Comparison of ENCODE assay signal across 30 cellular contexts in the genomic region with DNA sequence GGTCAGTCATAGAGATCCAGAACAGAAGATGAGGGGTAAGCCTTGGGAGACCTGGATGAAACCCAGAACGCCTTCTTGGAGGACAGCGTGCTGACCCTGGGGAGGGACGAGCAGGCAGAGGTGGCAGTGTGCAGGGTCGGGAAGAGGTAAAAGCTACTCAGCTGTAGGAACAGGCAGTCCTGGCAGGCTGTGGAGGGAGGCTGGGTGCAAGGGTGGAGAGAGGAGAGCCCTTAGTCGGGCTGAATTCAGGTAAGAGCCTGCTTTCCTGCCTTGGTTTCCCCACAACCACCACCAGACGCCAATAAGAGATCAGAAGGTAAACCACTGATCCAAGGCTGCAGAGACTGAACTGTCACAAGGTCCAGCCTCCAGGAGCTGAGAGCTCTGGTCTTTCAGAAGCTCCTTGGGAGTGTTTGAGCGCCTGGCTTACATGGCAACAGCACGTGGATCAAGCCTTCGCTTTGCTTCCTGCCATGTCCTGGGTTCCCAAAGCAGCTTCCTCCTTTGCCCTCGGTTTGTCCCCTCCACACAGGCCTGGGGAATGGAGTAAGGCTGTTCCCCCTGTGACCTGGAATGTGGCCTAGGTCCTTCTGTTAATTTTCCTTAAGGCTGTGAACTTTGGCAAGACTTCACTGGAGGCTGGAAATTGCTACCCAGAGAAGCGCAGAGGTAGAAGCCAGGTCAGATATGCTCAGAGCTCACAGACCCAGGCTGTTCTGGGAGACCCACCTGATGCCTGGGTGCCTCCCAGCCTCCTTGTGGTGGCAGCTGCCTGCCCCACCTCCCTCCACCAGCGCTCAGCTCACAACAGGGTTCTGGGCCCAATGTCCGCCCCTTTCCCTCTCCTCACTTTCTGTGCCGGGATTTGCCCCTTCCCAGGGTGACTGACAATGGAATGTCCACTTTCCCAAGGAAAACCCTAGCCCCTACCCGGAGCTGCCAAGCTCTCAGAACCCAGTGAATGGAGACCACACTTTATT. TPM values are rescaled to one million over a fixed set of nuclear protein-coding genes. Genes with fewer than 3 reads are reported as not detected.
DNase-seq lines count a peak whose midpoint lies in the region; FAIRE-seq and TF ChIP-seq lines count a peak whose summit lies in the region.
"Had no signal": no experiment of that assay in that cellular context is flagged by ENCODE, and none has a peak within 500 bp of the region (broad histone marks: within the 10 kb centered on the region; RNA-seq: fewer than 3 reads in every experiment).

No MANE protein-coding gene starts in this region.

- no peak overlapping the region for H2BK5ac ChIP-seq in mesenchymal stem cell (ENCODE audit: low read depth, low read length, poor library complexity, severe bottlenecking)

- H2BK120ac ChIP-seq in mesenchymal stem cell (ENCODE audit: low read depth, low read length): no peak overlapping the region

- no TSS peak for BruUV-seq in MCF 10A (replicated peaks; lab: Mats Ljungman, UMichigan)

- H3K4me1 ChIP-seq in breast epithelium (peaks cover 0 to 5% of the 10 kb centered on the region in 2 donors), ascending aorta (peaks cover 3 to 6% of the 10 kb centered on the region in 2 donors), mesenchymal stem cell (ENCODE audit: control insufficient read depth, insufficient read depth, low read depth, low read length) (peaks cover 16% of the 10 kb centered on the region), uterus (peaks cover 0 to 4% of the 10 kb centered on the region in 2 donors)

- H3K9me3 Mint-ChIP-seq in MCF 10A (ENCODE audit: unreplicated experiment): no peaks in the 10 kb centered on the region
- no peaks in the 10 kb centered on the region for H3K9me3 Mint-ChIP-seq in endothelial cell (ENCODE audit: unreplicated experiment)
- H3K9me3 Mint-ChIP-seq: activated CD4-positive, alpha-beta memory T cell treated with anti-CD3 and anti-CD28 coated beads for 36 hours; activated naive CD8-positive, alpha-beta T cell treated with anti-CD3 and anti-CD28 coated beads, Interleukin-2, amount 50 U/mL, for 24 hours; nephron had no signal

- no peak for FAIRE-seq in H54 (lab: Jason Lieb, UNC)
- FAIRE-seq: endometrium, frontal cortex had no signal

- H3K79me1 ChIP-seq in mesenchymal stem cell (replicated peaks; ENCODE audit: low read length, poor library complexity, severe bottlenecking): peaks cover 22% of the 10 kb centered on the region

- H3K4me1 Mint-ChIP-seq in MCF 10A (ENCODE audit: insufficient read depth, unreplicated experiment): peaks cover 24% of the 10 kb centered on the region
- peaks cover 12% of the 10 kb centered on the region for H3K4me1 Mint-ChIP-seq in endothelial cell (ENCODE audit: unreplicated experiment)

- H3K27me3 ChIP-seq in breast epithelium (no peaks in the 10 kb centered on the region), ascending aorta (no peaks in the 10 kb centered on the region), mesenchymal stem cell (ENCODE audit: control insufficient read depth in 1 of 2, insufficient read depth in 1 of 2, low read length in 2 of 2) (no peaks in the 10 kb centered on the region), uterus (no peaks in the 10 kb centered on the region)
- H3K27me3 ChIP-seq: dorsolateral prefrontal cortex, right lobe of liver had no signal

- peak overlapping the region; percentile 88 for H3K27ac Mint-ChIP-seq in MCF 10A (ENCODE audit: low read depth, unreplicated experiment)
- no peak overlapping the region for H3K27ac Mint-ChIP-seq in endothelial cell (ENCODE audit: unreplicated experiment)
- H3K27ac Mint-ChIP-seq: activated CD4-positive, alpha-beta memory T cell treated with anti-CD3 and anti-CD28 coated beads for 36 hours; activated naive CD8-positive, alpha-beta T cell treated with anti-CD3 and anti-CD28 coated beads, Interleukin-2, amount 50 U/mL, for 24 hours had no signal

- no peak overlapping the region for H3K9ac ChIP-seq in mesenchymal stem cell (ENCODE audit: low read length)
- H3K9ac ChIP-seq: parathyroid adenoma had no signal

- H3K27ac ChIP-seq in breast epithelium (no peak overlapping the region), ascending aorta (peak overlapping the region; percentile 6 to 7), mesenchymal stem cell (ENCODE audit: low read length, poor library complexity, severe bottlenecking) (peak overlapping the region; percentile 27), uterus (no peak overlapping the region)
- H3K27ac ChIP-seq: parathyroid adenoma, right lobe of liver had no signal

- H3K36me3 ChIP-seq in breast epithelium (no peaks in the 10 kb centered on the region), ascending aorta (peaks cover 39 to 52% of the 10 kb centered on the region in 2 donors), mesenchymal stem cell (ENCODE audit: control insufficient read depth in 1 of 2, insufficient read depth in 2 of 2, low read depth in 1 of 2, low read length in 2 of 2) (peaks cover 27 to 57% of the 10 kb centered on the region in 2 experiments), uterus (no peaks in the 10 kb centered on the region)
- H3K36me3 ChIP-seq: right lobe of liver had no signal

- TF ChIP-seq CTCF in MCF 10A (IDR thresholded peaks at IDR 0.05; ENCODE audit: unreplicated experiment) (no peak), breast epithelium (IDR thresholded peaks at IDR 0.05) (no peak), ascending aorta (IDR thresholded peaks at IDR 0.05) (no peak), endothelial cell (IDR thresholded peaks at IDR 0.05; ENCODE audit: unreplicated experiment) (no peak), uterus (IDR thresholded peaks at IDR 0.05) (no peak)

- H2BK15ac ChIP-seq in mesenchymal stem cell (ENCODE audit: low read depth, poor library complexity, severe bottlenecking): no peak overlapping the region

- intact Hi-C loops in MCF 10A (cut with micrococcal nuclease): no loop called here
- intact Hi-C loops in breast epithelium (cut with DNase I; ENCODE audit: low total_unique reads): no loop called here
- intact Hi-C loops in ascending aorta (cut with DNase I): no loop called here
- intact Hi-C loops in uterus (cut with DNase I; ENCODE audit: low total_unique reads): no loop called here

- no peak overlapping the region for H2AFZ ChIP-seq in mesenchymal stem cell (ENCODE audit: low read depth, low read length)
- H2AFZ ChIP-seq: parathyroid adenoma had no signal

- H3K4me3 Mint-ChIP-seq in MCF 10A (ENCODE audit: unreplicated experiment): no peak overlapping the region
- no peak overlapping the region for H3K4me3 Mint-ChIP-seq in endothelial cell (ENCODE audit: unreplicated experiment)
- H3K4me3 Mint-ChIP-seq: activated CD4-positive, alpha-beta memory T cell treated with anti-CD3 and anti-CD28 coated beads for 36 hours; activated naive CD8-positive, alpha-beta T cell treated with anti-CD3 and anti-CD28 coated beads, Interleukin-2, amount 50 U/mL, for 24 hours; nephron had no signal

- H3K9me3 ChIP-seq in breast epithelium: no peaks in the 10 kb centered on the region
- H3K9me3 ChIP-seq in ascending aorta: no peaks in the 10 kb centered on the region
- H3K9me3 ChIP-seq in mesenchymal stem cell (ENCODE audit: control insufficient read depth, low read length): no peaks in the 10 kb centered on the region
- no peaks in the 10 kb centered on the region for H3K9me3 ChIP-seq in uterus
- H3K9me3 ChIP-seq: right lobe of liver had no signal

- no peak overlapping the region for H3K23ac ChIP-seq in mesenchymal stem cell (ENCODE audit: low read length in 2 of 2)

- no peak for TF ChIP-seq POLR2A in breast epithelium (IDR thresholded peaks at IDR 0.05)
- TF ChIP-seq POLR2A in uterus (IDR thresholded peaks at IDR 0.05): no peak
- no peak for TF ChIP-seq POLR2A in H54 (IDR thresholded peaks at IDR 0.05; ENCODE audit: low read depth, low read length)

- no peak overlapping the region for H3K4me3 ChIP-seq in breast epithelium
- H3K4me3 ChIP-seq in ascending aorta: no peak overlapping the region
- no peak overlapping the region for H3K4me3 ChIP-seq in mesenchymal stem cell (ENCODE audit: insufficient read depth in 1 of 2, low read depth in 1 of 2, low read length in 2 of 2)
- H3K4me3 ChIP-seq in uterus: no peak overlapping the region
- H3K4me3 ChIP-seq: dorsolateral prefrontal cortex, lung, right lobe of liver had no signal

- no peak overlapping the region for H3K18ac ChIP-seq in mesenchymal stem cell (ENCODE audit: low read depth in 1 of 2, low read length in 2 of 2)

- H2BK12ac ChIP-seq in mesenchymal stem cell (ENCODE audit: low read length in 2 of 2): no peak overlapping the region

- H3K27me3 Mint-ChIP-seq in MCF 10A (ENCODE audit: insufficient read depth, unreplicated experiment) (no peaks in the 10 kb centered on the region), endothelial cell (ENCODE audit: unreplicated experiment) (peaks cover 10% of the 10 kb centered on the region)
- H3K27me3 Mint-ChIP-seq: activated CD4-positive, alpha-beta memory T cell treated with anti-CD3 and anti-CD28 coated beads for 36 hours; activated naive CD8-positive, alpha-beta T cell treated with anti-CD3 and anti-CD28 coated beads, Interleukin-2, amount 50 U/mL, for 24 hours had no signal

- CTCF ChIA-PET in MCF 10A (lab: Yijun Ruan, JAX): interaction anchor here (0.7 to 5.6 kb wide), 11 partner anchors 10 to 206 kb away, joined by 3 to 79 read pairs (median 16); no protein-coding TSS in a partner anchor

- no peak for DNase-seq in MCF 10A (ENCODE audit: unreplicated experiment)
- DNase-seq in breast epithelium (ENCODE audit: low spot score in 2 of 2): no peak
- DNase-seq in ascending aorta (ENCODE audit: low spot score in 2 of 2): no peak
- DNase-seq in mesenchymal stem cell: no peak
- DNase-seq in endothelial cell (ENCODE audit: low spot score): no peak
- DNase-seq in uterus: no peak
- no peak for DNase-seq in H54 (ENCODE audit: insufficient read length, low spot score)
- DNase-seq in hippocampal formation (lab: John Stamatoyannopoulos, UW): no peak
- DNase-seq: 8988T; activated CD4-positive, alpha-beta memory T cell treated with anti-CD3 and anti-CD28 coated beads for 36 hours; activated CD4-positive, CD25-positive, alpha-beta regulatory T cell treated with anti-CD3 and anti-CD28 coated beads, Interleukin-2, amount 50 U/mL, for 72 hours; activated CD8-positive, alpha-beta memory T cell treated with anti-CD3 and anti-CD28 coated beads, Interleukin-2, amount 50 U/mL, for 4 hours; activated naive CD4-positive, alpha-beta T cell; activated naive CD8-positive, alpha-beta T cell treated with anti-CD3 and anti-CD28 coated beads, Interleukin-2, amount 50 U/mL, for 24 hours; DND-41; dorsolateral prefrontal cortex; GF-D8; HCEC 1CT; NCI-H1092; NCI-H1694; NCI-H446 treated with DMSO at 0.1 percent for 48 hours; RPMI8226; stimulated activated CD4-positive, alpha-beta T cell treated with anti-CD3 and anti-CD28 coated beads, Interleukin-4, amount 100 ng/mL, for 24 hours; trophoblast cell had no signal

- no peak overlapping the region for H3K14ac ChIP-seq in mesenchymal stem cell (ENCODE audit: low read length in 2 of 2)

- 86% methylated on average over 14 of the region's 15 CpGs for WGBS in mesenchymal stem cell

- peaks cover 71% of the 10 kb centered on the region for H3K36me3 Mint-ChIP-seq in MCF 10A (ENCODE audit: insufficient read depth, unreplicated experiment)
- no peaks in the 10 kb centered on the region for H3K36me3 Mint-ChIP-seq in endothelial cell (ENCODE audit: low read depth, unreplicated experiment)

- no peak overlapping the region for H2AK5ac ChIP-seq in mesenchymal stem cell (ENCODE audit: low read length, severe bottlenecking)

- H3K4me2 ChIP-seq in mesenchymal stem cell (ENCODE audit: low read length, poor library complexity, severe bottlenecking): no peak overlapping the region

- H4K91ac ChIP-seq in mesenchymal stem cell (ENCODE audit: low read length): no peak overlapping the region

- H3K4ac ChIP-seq in mesenchymal stem cell (ENCODE audit: low read depth in 1 of 2, low read length in 2 of 2): no peak overlapping the region

- POLR2A ChIA-PET in MCF 10A (lab: Yijun Ruan, JAX): interaction anchor here (0.7 to 6.2 kb wide), 7 partner anchors 17 to 64 kb away, joined by 4 to 77 read pairs (median 9); partner anchors contain the start of genes ITGA3 and PPP1R9B

- peak overlapping the region; percentile 19 for H4K8ac ChIP-seq in mesenchymal stem cell (ENCODE audit: low read length)

RNA-seq across cellular contexts. Expression of gene PDK2, which starts 3.9 kb away (rescaled TPM):
- total RNA-seq in MCF 10A (2022) (9.9 and 11.2 TPM in 2 replicates), breast epithelium (10 to 100 TPM; 28.2 to 53.4 (median 30.5) TPM), ascending aorta (73.5 TPM), endothelial cell (ENCODE audit: unreplicated experiment) (37.1 TPM), uterus (10 to 100 TPM; 12.9 to 62.6 (median 32.4) TPM)
- 43.1 TPM for polyA plus RNA-seq in mesenchymal stem cell (2013, experiment 1 of 2)
- 39.6 TPM for polyA plus RNA-seq in mesenchymal stem cell (2013, experiment 2 of 2)

RNA-seq across cellular contexts. Expression of gene ITGA3, which starts 35.4 kb away (rescaled TPM):
- total RNA-seq in MCF 10A (2022): 588 and 717 TPM in 2 replicates
- total RNA-seq in breast epithelium: 10 to 100 TPM; 10.6 to 67.6 (median 48.5) TPM
- 222 TPM for total RNA-seq in ascending aorta
- 136 TPM for polyA plus RNA-seq in mesenchymal stem cell (2013, experiment 1 of 2)
- polyA plus RNA-seq in mesenchymal stem cell (2013, experiment 2 of 2): 138 TPM
- total RNA-seq in endothelial cell (ENCODE audit: unreplicated experiment): 5.0 TPM
- total RNA-seq in uterus: 10 to 100 TPM; 14.3 to 73.1 (median 33.4) TPM

RNA-seq across cellular contexts. Expression of gene SAMD14, which starts 38.7 kb away (rescaled TPM):
- total RNA-seq in MCF 10A (2022) (0.09 TPM in 1 of 2 replicates, not detected in the other), breast epithelium (under 1 TPM in 2 of 3 donors, not detected in 1; 0.16 to 0.98 TPM), ascending aorta (3.2 TPM), endothelial cell (ENCODE audit: unreplicated experiment) (82.0 TPM), uterus (10 to 100 TPM in 1 of 4 donors, 1 to 10 TPM in 2, not detected in 1; 2.3 to 11.3 (median 6.2) TPM)
- polyA plus RNA-seq in mesenchymal stem cell (2013, experiment 1 of 2): 17.9 TPM
- polyA plus RNA-seq in mesenchymal stem cell (2013, experiment 2 of 2): 17.2 TPM

RNA-seq across cellular contexts. Expression of gene PPP1R9B, which starts 59.2 kb away (rescaled TPM):
- total RNA-seq in MCF 10A (2022) (33.4 and 34.8 TPM in 2 replicates), breast epithelium (10 to 100 TPM; 21.8 to 24.9 (median 22.7) TPM), ascending aorta (63.5 TPM), endothelial cell (ENCODE audit: unreplicated experiment) (101 TPM), uterus (10 to 100 TPM in 3 of 4 donors, 1 to 10 TPM in 1; 9.2 to 65.3 (median 20.6) TPM)
- polyA plus RNA-seq in mesenchymal stem cell (2013, experiment 1 of 2): 34.9 TPM
- polyA plus RNA-seq in mesenchymal stem cell (2013, experiment 2 of 2): 33.0 TPM

Comparison
In these comparisons a context has a peak if more than half of its experiments do, and no peak if none do; other contexts are left out.
1. H3K27ac ChIP-seq: peak in ascending aorta (2 of 2) and mesenchymal stem cell (single experiment); none in breast epithelium (0 of 2) and uterus (0 of 2).